In genomic region chr1:195709821-195710220, GRCh38 we compare ENCODE assay signal across 1 cellular context.
TF ChIP-seq lines count a peak whose summit lies in the region.

No MANE protein-coding gene starts in this region.

TF ChIP-seq in IMR-90, 13 proteins besides CTCF, POLR2A, EP300 and RAD21:
- TF ChIP-seq FOS (IDR thresholded peaks at IDR 0.05; ENCODE audit: low read depth, low read length), result no peak
- no peak for TF ChIP-seq CHD1 (IDR thresholded peaks at IDR 0.05; ENCODE audit: low read depth, low read length)
